Comparison of ENCODE assay signal across 23 cellular contexts in the genomic region with DNA sequence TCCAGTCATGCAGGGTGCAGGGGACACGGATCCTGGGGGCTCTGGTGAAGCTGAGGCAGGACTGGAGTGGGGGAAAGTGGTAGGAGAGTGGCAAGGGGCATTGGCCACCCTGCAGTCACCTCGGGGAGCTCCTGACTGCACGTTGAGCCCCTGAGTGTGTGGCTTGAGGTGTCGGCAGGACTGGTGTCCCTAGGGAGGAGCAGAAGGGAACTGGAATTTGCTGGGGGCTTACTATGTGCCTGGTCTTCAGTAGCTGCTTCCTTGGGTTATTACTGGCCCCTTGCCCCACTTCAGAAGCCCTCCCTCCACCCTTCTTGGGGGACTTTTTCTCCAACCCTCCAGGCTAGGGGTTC. TPM values are rescaled to one million over a fixed set of nuclear protein-coding genes. Genes with fewer than 3 reads are reported as not detected.
DNase-seq lines count a peak whose midpoint lies in the region; ATAC-seq and TF ChIP-seq lines count a peak whose summit lies in the region.
"Had no signal": no experiment of that assay in that cellular context is flagged by ENCODE, and none has a peak within 500 bp of the region (broad histone marks: within the 10 kb centered on the region; RNA-seq: fewer than 3 reads in every experiment).

No MANE protein-coding gene starts in this region.

- H3K79me1 ChIP-seq in neuronal stem cell (ENCODE audit: low read depth, low read length): no peaks in the 10 kb centered on the region

- H3K18ac ChIP-seq in neuronal stem cell (ENCODE audit: low read length): no peak overlapping the region

- no peak for DNase-seq in RWPE1 (ENCODE audit: low spot score)
- no peak for DNase-seq in neuronal stem cell (ENCODE audit: low spot score)
- peak; percentile 26 for DNase-seq in sciatic nerve (ENCODE audit: low spot score)
- no peak for DNase-seq in MM.1S
- DNase-seq in activated CD4-positive, CD25-positive, alpha-beta regulatory T cell (lab: John Stamatoyannopoulos, UW): no peak
- no peak for DNase-seq in chondrocyte (ENCODE audit: low spot score)
- DNase-seq: 8988T; ACHN; AML-193; BE2C; C1 segment of cervical spinal cord; Calu3; CD4-positive, alpha-beta memory T cell; COR-L47; DMS53; DMS79 treated with DMSO at 0.1 percent for 48 hours; GM23248; HCEC 1CT had no signal

- no peak overlapping the region for H3K4me3 Mint-ChIP-seq in chondrocyte (ENCODE audit: unreplicated experiment)
- H3K4me3 Mint-ChIP-seq: CD4-positive, alpha-beta memory T cell had no signal

- H2BK15ac ChIP-seq in neuronal stem cell (ENCODE audit: low read length): no peak overlapping the region

- H3K9me3 Mint-ChIP-seq in chondrocyte (ENCODE audit: low read depth): peaks cover 2% of the 10 kb centered on the region

- ATAC-seq in sciatic nerve: no peak
- ATAC-seq: A549 had no signal

- H3K9ac ChIP-seq in BLaER1 (no peak overlapping the region), neuronal stem cell (ENCODE audit: low read depth, low read length, poor library complexity) (no peak overlapping the region), MM.1S (ENCODE audit: low read length) (no peak overlapping the region)
- H3K9ac ChIP-seq: GM23248 had no signal

- H4K20me1 ChIP-seq in BLaER1 (no peaks in the 10 kb centered on the region), MM.1S (ENCODE audit: insufficient read depth, low read length) (no peaks in the 10 kb centered on the region)

- H3F3A ChIP-seq in MM.1S (ENCODE audit: insufficient read depth, low read length): no peaks in the 10 kb centered on the region

- H3K27ac ChIP-seq in BLaER1 (no peak overlapping the region), RWPE1 (peak overlapping the region; percentile 76), neuronal stem cell (replicated peaks; ENCODE audit: low read length) (no peak overlapping the region), MM.1S (ENCODE audit: low read length) (no peak overlapping the region)
- H3K27ac ChIP-seq: A549, GM23248 had no signal

- no peak overlapping the region for H2BK5ac ChIP-seq in neuronal stem cell (ENCODE audit: low read length)

- H3K23ac ChIP-seq in neuronal stem cell (ENCODE audit: low read depth, low read length, poor library complexity): no peak overlapping the region

- peak overlapping the region; percentile 1 for H2BK12ac ChIP-seq in neuronal stem cell (ENCODE audit: low read length)

- no peak overlapping the region for H3K4ac ChIP-seq in neuronal stem cell (ENCODE audit: low read length)

- H3K14ac ChIP-seq in neuronal stem cell (ENCODE audit: low read length): no peak overlapping the region

- H3K4me1 ChIP-seq in BLaER1: peaks cover 27% of the 10 kb centered on the region
- H3K4me1 ChIP-seq in neuronal stem cell (ENCODE audit: control insufficient read depth in 2 of 2, insufficient read depth in 1 of 2, low read depth in 1 of 2, low read length in 2 of 2): no peaks in the 10 kb centered on the region
- H3K4me1 ChIP-seq in MM.1S (ENCODE audit: low read length): no peaks in the 10 kb centered on the region
- H3K4me1 ChIP-seq: A549, BE2C had no signal

- no peaks in the 10 kb centered on the region for H3K9me2 ChIP-seq in MM.1S (replicated peaks; ENCODE audit: insufficient read depth, low read length)

- H3K36me3 Mint-ChIP-seq in chondrocyte (ENCODE audit: low read depth): no peaks in the 10 kb centered on the region
- H3K36me3 Mint-ChIP-seq: CD4-positive, alpha-beta memory T cell had no signal

- no peak overlapping the region for H2BK120ac ChIP-seq in neuronal stem cell (ENCODE audit: low read depth, low read length)

- CTCF ChIA-PET in RWPE1 (lab: Yijun Ruan, JAX): interaction anchor here (0.6 to 1.1 kb wide), 2 partner anchors 13 to 201 kb away, joined by 3 to 4 read pairs; no protein-coding TSS in a partner anchor

- no peaks in the 10 kb centered on the region for H3K36me3 ChIP-seq in BLaER1
- H3K36me3 ChIP-seq in neuronal stem cell (replicated peaks in 1 of 2; ENCODE audit: control insufficient read depth in 2 of 2, insufficient read depth in 2 of 2, low read length in 2 of 2): no peaks in the 10 kb centered on the region
- H3K36me3 ChIP-seq in MM.1S (replicated peaks; ENCODE audit: insufficient read depth, low read length): no peaks in the 10 kb centered on the region
- H3K36me3 ChIP-seq: BE2C had no signal

- WGBS in neuronal stem cell (ENCODE audit: extremely low coverage in 2 of 2, insufficient read length in 2 of 2, insufficient replicate concordance in 1 of 2), 2 donors: no CpG with 5 or more reads among the region's 4 CpGs

- 0 out of 2 replicates have a peak overlapping the region, but pooled peaks have one; percentile 26 for H3K4me2 ChIP-seq in BLaER1
- no peak overlapping the region for H3K4me2 ChIP-seq in neuronal stem cell (ENCODE audit: insufficient read depth, low read length, poor library complexity, severe bottlenecking)
- H3K4me2 ChIP-seq in MM.1S (ENCODE audit: low read depth, low read length): no peak overlapping the region
- H3K4me2 ChIP-seq: A549 had no signal

- intact Hi-C loops in sciatic nerve (cut with DNase I): no loop called here

- no peaks in the 10 kb centered on the region for H3K27me3 ChIP-seq in BLaER1
- peaks cover 0 to 25% (median 0%) of the 10 kb centered on the region in 3 experiments for H3K27me3 ChIP-seq in neuronal stem cell (ENCODE audit: control insufficient read depth in 3 of 3, insufficient read depth in 3 of 3, low read depth in 1 of 3, low read length in 3 of 3)
- H3K27me3 ChIP-seq in MM.1S (replicated peaks; ENCODE audit: insufficient read depth, low read length): peaks cover 74% of the 10 kb centered on the region
- H3K27me3 ChIP-seq: BE2C had no signal

- H4K91ac ChIP-seq in neuronal stem cell (ENCODE audit: low read depth, low read length, poor library complexity): no peak overlapping the region

- H4K8ac ChIP-seq in neuronal stem cell (ENCODE audit: low read depth, low read length): no peak overlapping the region

- no peak overlapping the region for H2AK5ac ChIP-seq in neuronal stem cell (ENCODE audit: low read depth, low read length)

- no peak for TF ChIP-seq CTCF in RWPE1 (conservative IDR thresholded peaks at IDR 0.05; ENCODE audit: low read depth)
- no peak for TF ChIP-seq CTCF in MM.1S (IDR thresholded peaks at IDR 0.05; ENCODE audit: low read length)
- TF ChIP-seq CTCF in chondrocyte (IDR thresholded peaks at IDR 0.05): no peak

- peaks cover 28% of the 10 kb centered on the region for H3K27me3 Mint-ChIP-seq in chondrocyte (ENCODE audit: low read depth)

- POLR2A ChIA-PET in RWPE1 (lab: Yijun Ruan, JAX; ENCODE audit: low non-redundant PET): no interaction called here

- H3K79me2 ChIP-seq in MM.1S (ENCODE audit: low read length): no peaks in the 10 kb centered on the region

- H2AFZ ChIP-seq in neuronal stem cell (ENCODE audit: low read length): no peak overlapping the region
- H2AFZ ChIP-seq in MM.1S (ENCODE audit: low read length): no peak overlapping the region
- H2AFZ ChIP-seq: GM23248 had no signal

- H3K9me3 ChIP-seq in BLaER1: 0 out of 2 replicates have a peak, but pooled peaks cover 3% of the 10 kb centered on the region
- peaks cover 2 to 3% of the 10 kb centered on the region in 2 donors for H3K9me3 ChIP-seq in neuronal stem cell (replicated peaks in 1 of 2; ENCODE audit: control insufficient read depth in 2 of 2, insufficient read depth in 1 of 2, low read depth in 1 of 2, low read length in 2 of 2)
- no peaks in the 10 kb centered on the region for H3K9me3 ChIP-seq in MM.1S (replicated peaks; ENCODE audit: insufficient read depth, low read length)
- H3K9me3 ChIP-seq: A549, BE2C had no signal

- no peaks in the 10 kb centered on the region for H3K4me1 Mint-ChIP-seq in chondrocyte (ENCODE audit: low read depth)
- H3K4me1 Mint-ChIP-seq: CD4-positive, alpha-beta memory T cell had no signal

- H3K4me3 ChIP-seq in BLaER1 (no peak overlapping the region), neuronal stem cell (ENCODE audit: low read length in 2 of 2) (peak overlapping the region in 1 of 2 donors; percentile 8), MM.1S (ENCODE audit: low read length) (no peak overlapping the region)
- H3K4me3 ChIP-seq: A549, GM23248 had no signal

- no peak overlapping the region for H3K27ac Mint-ChIP-seq in chondrocyte (ENCODE audit: unreplicated experiment)
- H3K27ac Mint-ChIP-seq: CD4-positive, alpha-beta memory T cell had no signal

RNA-seq across cellular contexts. Expression of a gene that starts 31.5 kb away (rescaled TPM):
- polyA plus RNA-seq in neuronal stem cell (2013, experiment 1 of 2): 57.3 TPM
- 56.3 TPM for polyA plus RNA-seq in neuronal stem cell (2013, experiment 2 of 2)
- 23.9 TPM for total RNA-seq in sciatic nerve
- 23.0 to 31.4 TPM (median 24.4 TPM) in 3 replicates for total RNA-seq in chondrocyte

RNA-seq across cellular contexts. Expression of a gene that starts 40.8 kb away (rescaled TPM):
- not detected for polyA plus RNA-seq in neuronal stem cell (2013, experiment 1 of 2)
- not detected for polyA plus RNA-seq in neuronal stem cell (2013, experiment 2 of 2)
- total RNA-seq in sciatic nerve: not detected
- not detected in 3 replicates for total RNA-seq in chondrocyte
- total RNA-seq: Calu3; CD4-positive, alpha-beta memory T cell; Daoy; GM23248; H1; H7 had no signal
- polyA plus RNA-seq: A549; CD4-positive, alpha-beta memory T cell; GM23248; H1 had no signal
